Comparison of ENCODE assay signal across 8 cellular contexts in genomic region chr1:37890378-37891014, GRCh38. TPM values are rescaled to one million over a fixed set of nuclear protein-coding genes. Genes with fewer than 3 reads are reported as not detected.
DNase-seq lines count a peak whose midpoint lies in the region; ATAC-seq and TF ChIP-seq lines count a peak whose summit lies in the region.

No MANE protein-coding gene starts in this region.

- H3K4me3 Mint-ChIP-seq in CD4-positive, alpha-beta T cell, result no peak overlapping the region

- POLR2A ChIA-PET in CD4-positive, alpha-beta T cell (lab: Charles Lee), result no interaction called here
- POLR2A ChIA-PET in HEK293 (lab: Yijun Ruan, JAX), result no interaction called here

- H3K27me3 Mint-ChIP-seq in CD4-positive, alpha-beta T cell, result no peaks in the 10 kb centered on the region

- no peaks in the 10 kb centered on the region for H3K9me3 ChIP-seq in CD4-positive, alpha-beta T cell (ENCODE audit: control insufficient read depth, low read length)
- no peaks in the 10 kb centered on the region for H3K9me3 ChIP-seq in HEK293 (ENCODE audit: control insufficient read depth, insufficient read depth, low read depth, low read length)

- no peaks in the 10 kb centered on the region for H3K27me3 ChIP-seq in CD4-positive, alpha-beta T cell (ENCODE audit: control insufficient read depth, insufficient read depth, low read length)

- peak overlapping the region; percentile 66 for H3K27ac Mint-ChIP-seq in CD4-positive, alpha-beta T cell

- H3K36me3 Mint-ChIP-seq in CD4-positive, alpha-beta T cell (ENCODE audit: low read depth), result peaks cover 68% of the 10 kb centered on the region

- H3K4me1 ChIP-seq in HEK293 (ENCODE audit: control insufficient read depth, insufficient read depth, low read length), result no peaks in the 10 kb centered on the region

- H3K4me1 Mint-ChIP-seq in CD4-positive, alpha-beta T cell (ENCODE audit: low read depth), result peaks cover 5% of the 10 kb centered on the region

- TF ChIP-seq CTCF in CD4-positive, alpha-beta T cell (IDR thresholded peaks at IDR 0.05), result peak; percentile 68
- no peak for TF ChIP-seq CTCF in HEK293 (tag by site-specific recombination; IDR thresholded peaks at IDR 0.05)

- intact Hi-C loops in CD4-positive, alpha-beta T cell (cut with DNase I, micrococcal nuclease), result loop anchor here (1.0 to 5.0 kb wide), 4 partner anchors 85 to 945 kb away; no protein-coding TSS in a partner anchor

- CTCF ChIA-PET in CD4-positive, alpha-beta T cell (lab: Charles Lee), result no interaction called here
- CTCF ChIA-PET in HEK293 (lab: Yijun Ruan, JAX), result interaction anchor here (0.8 to 1.4 kb wide), 5 partner anchors 10 to 85 kb away, joined by 3 to 8 read pairs (median 4); no protein-coding TSS in a partner anchor

- peaks cover 3% of the 10 kb centered on the region for H3K9me3 Mint-ChIP-seq in CD4-positive, alpha-beta T cell

- DNase-seq in CD4-positive, alpha-beta T cell, result no peak
- DNase-seq in NCI-H748 (lab: John Stamatoyannopoulos, UW; ENCODE audit: unreplicated experiment) (peak; percentile 19), cerebellum (ENCODE audit: low spot score) (peak; percentile 69), lung microvascular endothelial cell (ENCODE audit: low read depth in 2 of 2) (peak; percentile 63 to 74)
- DNase-seq in stimulated activated CD8-positive, alpha-beta memory T cell treated with anti-CD3 and anti-CD28 coated beads, Interleukin-4, amount 100 ng/mL, for 48 hours, result no peak

- H3K36me3 ChIP-seq in HEK293 (ENCODE audit: control insufficient read depth in 2 of 2, insufficient read depth in 1 of 2, low read length in 2 of 2), result peaks cover 11 to 40% of the 10 kb centered on the region in 2 experiments

- no peak overlapping the region for H3K4me3 ChIP-seq in HEK293 (ENCODE audit: low read depth, low read length)

- H3K27ac ChIP-seq in CD4-positive, alpha-beta T cell (ENCODE audit: low read depth, low read length), result no peak overlapping the region
- H3K27ac ChIP-seq in HEK293 (ENCODE audit: extremely low read depth, low read depth, low read length), result no peak overlapping the region

- ATAC-seq in CD4-positive, alpha-beta T cell (ENCODE audit: poor library complexity), result peak; percentile 61
- ATAC-seq in GM18520 (IDR thresholded peaks at IDR 0.05; ENCODE audit: unreplicated experiment) (no peak), GM18909 (IDR thresholded peaks at IDR 0.05; ENCODE audit: poor library complexity, unreplicated experiment) (no peak)

TF ChIP-seq in HEK293, 187 proteins besides CTCF, POLR2A, EP300 and RAD21:
- no peak for TF ChIP-seq ZNF175 (tag by site-specific recombination; IDR thresholded peaks at IDR 0.05)
- no peak for TF ChIP-seq ZNF561 (tag by site-specific recombination; IDR thresholded peaks at IDR 0.05; ENCODE audit: borderline replicate concordance)
- TF ChIP-seq ZNF19 (tag by site-specific recombination; IDR thresholded peaks at IDR 0.05; ENCODE audit: low read depth), result no peak
- TF ChIP-seq ZBTB17 (tag by site-specific recombination; IDR thresholded peaks at IDR 0.05), result peak; percentile 23; the same call in 1 of the 2 replicates
- no peak for TF ChIP-seq ZSCAN30 (tag by site-specific recombination; IDR thresholded peaks at IDR 0.05)
- no peak for TF ChIP-seq ZIC2 (tag by site-specific recombination; IDR thresholded peaks at IDR 0.05)
- TF ChIP-seq ZBTB8A (tag by site-specific recombination; IDR thresholded peaks at IDR 0.05), result no peak
- no peak for TF ChIP-seq ZNF155 (tag by site-specific recombination; IDR thresholded peaks at IDR 0.05)
- no peak for TF ChIP-seq ZNF645 (tag by site-specific recombination; IDR thresholded peaks at IDR 0.05)
- TF ChIP-seq ZNF138 (tag by site-specific recombination; IDR thresholded peaks at IDR 0.05; ENCODE audit: borderline replicate concordance), result no peak
- TF ChIP-seq ZBTB48 (tag by site-specific recombination; IDR thresholded peaks at IDR 0.05), result no peak
- TF ChIP-seq ZNF148 (tag by site-specific recombination; IDR thresholded peaks at IDR 0.05; ENCODE audit: borderline replicate concordance), result no peak
- TF ChIP-seq ZNF514 (tag by site-specific recombination; IDR thresholded peaks at IDR 0.05), result no peak
- TF ChIP-seq GLI4 (tag by site-specific recombination; IDR thresholded peaks at IDR 0.05), result no peak
- TF ChIP-seq ZNF654 (tag by site-specific recombination; IDR thresholded peaks at IDR 0.05; ENCODE audit: low read depth), result peak; percentile 69

RNA-seq across cellular contexts. Expression of gene MTF1, which starts 31.1 kb away (rescaled TPM):
- 10 to 100 TPM; 28.1 to 31.2 TPM for total RNA-seq in CD4-positive, alpha-beta T cell
- total RNA-seq in cerebellum (4.4 TPM), lung microvascular endothelial cell (1.3 and 2.0 TPM in 2 replicates)

RNA-seq across cellular contexts. Expression of gene INPP5B, which starts 56.4 kb away (rescaled TPM):
- total RNA-seq in CD4-positive, alpha-beta T cell, result 10 to 100 TPM; 11.7 to 12.7 TPM
- total RNA-seq in cerebellum, result 17.7 TPM
- 13.9 and 20.6 TPM in 2 replicates for total RNA-seq in lung microvascular endothelial cell

Comparison
In these comparisons a context has a peak if more than half of its experiments do, and no peak if none do; other contexts are left out.
1. DNase-seq: peak in NCI-H748 (single experiment), cerebellum (single experiment) and lung microvascular endothelial cell (2 of 2); none in CD4-positive, alpha-beta T cell (0 of 10) and stimulated activated CD8-positive, alpha-beta memory T cell treated with anti-CD3 and anti-CD28 coated beads, Interleukin-4, amount 100 ng/mL, for 48 hours (single experiment).